In the genomic region with DNA sequence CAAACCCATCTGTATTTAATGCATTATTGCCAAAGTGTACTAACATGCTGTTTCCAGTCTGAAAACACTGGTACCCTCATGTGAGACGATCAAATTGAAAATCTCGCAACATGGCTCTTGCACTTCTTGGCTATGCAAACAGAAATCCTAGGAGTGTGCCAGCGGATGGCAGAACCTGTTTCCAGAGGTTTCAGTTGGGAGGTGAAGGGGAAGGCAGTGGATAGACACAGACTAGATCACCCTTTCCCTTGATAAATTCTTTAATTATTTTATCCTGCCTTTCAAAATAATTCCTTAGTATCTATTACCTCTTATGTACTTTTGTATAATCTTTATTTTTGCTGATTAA, we compare ENCODE assay signal across 1 cellular context.
TF ChIP-seq lines count a peak whose summit lies in the region.

No MANE protein-coding gene starts in this region.

TF ChIP-seq in WTC11, 78 proteins besides CTCF, POLR2A, EP300 and RAD21 (continued from another document):
- TF ChIP-seq E2F4 (CRISPR knock-in tag; IDR thresholded peaks at IDR 0.05; ENCODE audit: borderline replicate concordance, low read depth) = no peak
- TF ChIP-seq IRF1 (CRISPR knock-in tag; IDR thresholded peaks at IDR 0.05) = no peak
- TF ChIP-seq KAT7 (CRISPR knock-in tag; IDR thresholded peaks at IDR 0.05; ENCODE audit: borderline replicate concordance) = no peak
- TF ChIP-seq ELF4 (CRISPR knock-in tag; IDR thresholded peaks at IDR 0.05; ENCODE audit: low read depth) = no peak
- TF ChIP-seq, protein P1, sequence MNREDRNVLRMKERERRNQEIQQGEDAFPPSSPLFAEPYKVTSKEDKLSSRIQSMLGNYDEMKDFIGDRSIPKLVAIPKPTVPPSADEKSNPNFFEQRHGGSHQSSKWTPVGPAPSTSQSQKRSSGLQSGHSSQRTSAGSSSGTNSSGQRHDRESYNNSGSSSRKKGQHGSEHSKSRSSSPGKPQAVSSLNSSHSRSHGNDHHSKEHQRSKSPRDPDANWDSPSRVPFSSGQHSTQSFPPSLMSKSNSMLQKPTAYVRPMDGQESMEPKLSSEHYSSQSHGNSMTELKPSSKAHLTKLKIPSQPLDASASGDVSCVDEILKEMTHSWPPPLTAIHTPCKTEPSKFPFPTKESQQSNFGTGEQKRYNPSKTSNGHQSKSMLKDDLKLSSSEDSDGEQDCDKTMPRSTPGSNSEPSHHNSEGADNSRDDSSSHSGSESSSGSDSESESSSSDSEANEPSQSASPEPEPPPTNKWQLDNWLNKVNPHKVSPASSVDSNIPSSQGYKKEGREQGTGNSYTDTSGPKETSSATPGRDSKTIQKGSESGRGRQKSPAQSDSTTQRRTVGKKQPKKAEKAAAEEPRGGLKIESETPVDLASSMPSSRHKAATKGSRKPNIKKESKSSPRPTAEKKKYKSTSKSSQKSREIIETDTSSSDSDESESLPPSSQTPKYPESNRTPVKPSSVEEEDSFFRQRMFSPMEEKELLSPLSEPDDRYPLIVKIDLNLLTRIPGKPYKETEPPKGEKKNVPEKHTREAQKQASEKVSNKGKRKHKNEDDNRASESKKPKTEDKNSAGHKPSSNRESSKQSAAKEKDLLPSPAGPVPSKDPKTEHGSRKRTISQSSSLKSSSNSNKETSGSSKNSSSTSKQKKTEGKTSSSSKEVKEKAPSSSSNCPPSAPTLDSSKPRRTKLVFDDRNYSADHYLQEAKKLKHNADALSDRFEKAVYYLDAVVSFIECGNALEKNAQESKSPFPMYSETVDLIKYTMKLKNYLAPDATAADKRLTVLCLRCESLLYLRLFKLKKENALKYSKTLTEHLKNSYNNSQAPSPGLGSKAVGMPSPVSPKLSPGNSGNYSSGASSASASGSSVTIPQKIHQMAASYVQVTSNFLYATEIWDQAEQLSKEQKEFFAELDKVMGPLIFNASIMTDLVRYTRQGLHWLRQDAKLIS (CRISPR knock-in tag; IDR thresholded peaks at IDR 0.05; ENCODE audit: borderline replicate concordance) = no peak
- no peak for TF ChIP-seq ZNF671 (CRISPR knock-in tag; IDR thresholded peaks at IDR 0.05)
- no peak for TF ChIP-seq FOXJ3 (CRISPR knock-in tag; IDR thresholded peaks at IDR 0.05; ENCODE audit: borderline replicate concordance)
- TF ChIP-seq, protein P2, sequence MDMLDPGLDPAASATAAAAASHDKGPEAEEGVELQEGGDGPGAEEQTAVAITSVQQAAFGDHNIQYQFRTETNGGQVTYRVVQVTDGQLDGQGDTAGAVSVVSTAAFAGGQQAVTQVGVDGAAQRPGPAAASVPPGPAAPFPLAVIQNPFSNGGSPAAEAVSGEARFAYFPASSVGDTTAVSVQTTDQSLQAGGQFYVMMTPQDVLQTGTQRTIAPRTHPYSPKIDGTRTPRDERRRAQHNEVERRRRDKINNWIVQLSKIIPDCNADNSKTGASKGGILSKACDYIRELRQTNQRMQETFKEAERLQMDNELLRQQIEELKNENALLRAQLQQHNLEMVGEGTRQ (CRISPR knock-in tag; IDR thresholded peaks at IDR 0.05) = no peak
